Comparison of ENCODE assay signal across 9 cellular contexts in genomic region chr7:19713676-19714075, GRCh38. TPM values are rescaled to one million over a fixed set of nuclear protein-coding genes. Genes with fewer than 3 reads are reported as not detected.
DNase-seq lines count a peak whose midpoint lies in the region; ATAC-seq and TF ChIP-seq lines count a peak whose summit lies in the region.
"Had no signal": no experiment of that assay in that cellular context is flagged by ENCODE, and none has a peak within 500 bp of the region (broad histone marks: within the 10 kb centered on the region; RNA-seq: fewer than 3 reads in every experiment).

No MANE protein-coding gene starts in this region.

- no peak overlapping the region for H3K27ac Mint-ChIP-seq in activated naive CD4-positive, alpha-beta T cell treated with anti-CD3 and anti-CD28 coated beads for 36 hours

- TF ChIP-seq CTCF in GM12872 (IDR thresholded peaks at IDR 0.05; ENCODE audit: insufficient read depth, low read depth, low read length) (peak; percentile 57), hepatocyte (IDR thresholded peaks at IDR 0.05; ENCODE audit: poor library complexity) (peak; percentile 70)

- no peaks in the 10 kb centered on the region for H3K36me3 ChIP-seq in hepatocyte (replicated peaks; ENCODE audit: insufficient read depth, low read depth)

- no peaks in the 10 kb centered on the region for H3K9me2 ChIP-seq in hepatocyte (replicated peaks; ENCODE audit: insufficient read depth)

- H3K36me3 Mint-ChIP-seq in activated naive CD4-positive, alpha-beta T cell treated with anti-CD3 and anti-CD28 coated beads for 36 hours (ENCODE audit: low read depth), result no peaks in the 10 kb centered on the region

- H3K9me3 ChIP-seq in hepatocyte (ENCODE audit: low read depth), result no peaks in the 10 kb centered on the region
- H3K9me3 ChIP-seq: mucosa of descending colon had no signal

- CTCF ChIA-PET in activated naive CD4-positive, alpha-beta T cell treated with anti-CD3 and anti-CD28 coated beads for 36 hours (lab: Charles Lee), result interaction anchor here (0.6 to 7.2 kb wide), 25 partner anchors 9 to 1340 kb away, joined by 3 to 82 read pairs (median 3); no protein-coding TSS in a partner anchor

- H4K20me1 ChIP-seq in hepatocyte (ENCODE audit: insufficient read depth, poor library complexity, severe bottlenecking), result no peaks in the 10 kb centered on the region

- H3K4me3 ChIP-seq in hepatocyte, result no peak overlapping the region
- H3K4me3 ChIP-seq: mucosa of descending colon had no signal

- no peak for ATAC-seq in GM19467 (IDR thresholded peaks at IDR 0.05; ENCODE audit: unreplicated experiment)
- ATAC-seq: mucosa of descending colon had no signal

- H3K4me2 ChIP-seq in hepatocyte, result no peak overlapping the region

- H3K4me3 Mint-ChIP-seq in activated naive CD4-positive, alpha-beta T cell treated with anti-CD3 and anti-CD28 coated beads for 36 hours, result no peak overlapping the region

- peaks cover under 1% of the 10 kb centered on the region for H3K27me3 Mint-ChIP-seq in activated naive CD4-positive, alpha-beta T cell treated with anti-CD3 and anti-CD28 coated beads for 36 hours (ENCODE audit: low read depth)

- no peaks in the 10 kb centered on the region for H3K4me1 ChIP-seq in hepatocyte (ENCODE audit: insufficient read depth)

- H3K79me2 ChIP-seq in hepatocyte, result no peaks in the 10 kb centered on the region

- WGBS in hepatocyte (ENCODE audit: low lambda C conversion rate, missing lambda C conversion rate), result 78% methylated on average over 1 of the region's 1 CpG

- peak; percentile 16 for DNase-seq in AG20443 (ENCODE audit: low spot score)
- peak; percentile 47 for DNase-seq in NCI-H446 treated with DMSO at 0.1 percent for 48 hours (lab: John Stamatoyannopoulos, UW)
- DNase-seq in activated naive CD4-positive, alpha-beta T cell treated with anti-CD3 and anti-CD28 coated beads for 36 hours, result peak; percentile 66
- peak; percentile 53 for DNase-seq in hepatocyte (ENCODE audit: low spot score)
- DNase-seq in stimulated activated CD8-positive, alpha-beta memory T cell treated with anti-CD3 and anti-CD28 coated beads, Interleukin-15, amount 100 ng/mL, for 1 hour (ENCODE audit: low read depth), result peak; percentile 27
- DNase-seq in GF-D8 (lab: John Stamatoyannopoulos, UW), result no peak

- peaks cover 15% of the 10 kb centered on the region for H3K4me1 Mint-ChIP-seq in activated naive CD4-positive, alpha-beta T cell treated with anti-CD3 and anti-CD28 coated beads for 36 hours (ENCODE audit: low read depth)

- no peak overlapping the region for H2AFZ ChIP-seq in hepatocyte

- intact Hi-C loops in activated naive CD4-positive, alpha-beta T cell treated with anti-CD3 and anti-CD28 coated beads for 36 hours (cut with micrococcal nuclease), result loop anchor here (1.0 kb wide), 3 partner anchors 459 to 885 kb away; no protein-coding TSS in a partner anchor

- no peak overlapping the region for H3K27ac ChIP-seq in hepatocyte

- H3K9me3 Mint-ChIP-seq in activated naive CD4-positive, alpha-beta T cell treated with anti-CD3 and anti-CD28 coated beads for 36 hours, result no peaks in the 10 kb centered on the region

- no peaks in the 10 kb centered on the region for H3K27me3 ChIP-seq in hepatocyte

RNA-seq across cellular contexts. Expression of gene POLR1F, which starts 4.8 kb away (rescaled TPM):
- 10 to 100 TPM; 18.8 to 20.3 TPM for total RNA-seq in activated naive CD4-positive, alpha-beta T cell treated with anti-CD3 and anti-CD28 coated beads for 36 hours
- total RNA-seq in hepatocyte, result 14.4 and 18.8 TPM in 2 replicates
- polyA plus RNA-seq in hepatocyte, result 17.2 and 19.3 TPM in 2 replicates

RNA-seq across cellular contexts. Expression of gene TMEM196, which starts 59.7 kb away (rescaled TPM):
- total RNA-seq in activated naive CD4-positive, alpha-beta T cell treated with anti-CD3 and anti-CD28 coated beads for 36 hours, result not detected
- total RNA-seq in hepatocyte, result 0.17 and 0.24 TPM in 2 replicates
- polyA plus RNA-seq in hepatocyte, result not detected in 2 replicates
